Comparison of ENCODE assay signal across 8 cellular contexts in the genomic region with DNA sequence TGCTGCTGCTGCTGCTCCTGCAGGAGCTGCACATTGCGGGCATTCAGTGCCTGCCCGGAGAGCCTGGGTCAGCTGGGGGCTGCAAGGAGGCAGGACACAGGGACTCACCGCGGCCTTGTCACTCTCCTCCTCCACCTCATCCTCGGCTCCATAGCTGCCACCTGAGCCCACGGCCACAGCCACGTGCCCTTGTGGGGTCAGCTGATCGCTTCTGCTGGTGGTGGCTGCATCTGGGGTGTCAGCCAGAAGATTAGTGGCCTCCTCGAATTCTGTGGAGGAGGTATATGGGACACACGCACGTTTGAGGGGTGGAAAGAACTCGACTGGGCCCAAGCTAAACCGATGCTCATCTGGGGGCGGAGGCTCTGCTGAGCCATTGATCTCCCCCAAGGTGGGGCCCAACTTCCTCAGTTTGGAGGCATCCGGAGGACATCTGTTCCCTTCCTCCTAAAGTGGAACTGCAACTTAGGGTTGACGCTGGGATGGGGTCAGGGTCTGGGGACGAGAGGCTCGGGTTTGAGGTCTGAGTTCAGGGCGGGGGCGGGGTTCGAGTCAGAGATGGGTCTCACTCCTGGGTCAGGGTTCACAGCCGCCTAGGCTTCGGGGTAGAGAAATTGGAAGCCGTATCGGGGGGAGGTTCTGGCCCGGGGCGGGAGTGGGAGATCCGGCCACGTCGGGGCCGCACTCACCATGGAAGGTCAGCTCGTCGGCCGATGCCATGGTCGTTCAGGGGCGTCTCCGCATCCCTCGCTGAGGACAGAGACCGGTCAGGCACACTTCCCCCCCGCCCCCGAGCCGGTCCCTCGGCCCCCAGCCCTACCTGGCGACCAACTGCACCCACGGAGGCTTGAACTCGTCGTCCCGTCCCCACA.
DNase-seq lines count a peak whose midpoint lies in the region; ATAC-seq and TF ChIP-seq lines count a peak whose summit lies in the region.

No MANE protein-coding gene starts in this region.

- H3K27me3 ChIP-seq in OCI-LY1 (ENCODE audit: insufficient read depth, low read length) (no peaks in the 10 kb centered on the region), muscle layer of colon (ENCODE audit: control insufficient read depth in 1 of 2, insufficient read depth in 2 of 2, low read length in 2 of 2) (no peaks in the 10 kb centered on the region)

- no peaks in the 10 kb centered on the region for H4K20me1 ChIP-seq in OCI-LY1 (ENCODE audit: insufficient read depth, low read length)

- H3K79me2 ChIP-seq in OCI-LY1 (ENCODE audit: insufficient read depth, low read length), result peaks cover 14% of the 10 kb centered on the region; the same call in 1 of the 2 replicates

- H3K9ac ChIP-seq in OCI-LY1 (ENCODE audit: low read length) (peak overlapping the region; percentile 67), muscle layer of colon (ENCODE audit: low read length) (peak overlapping the region; percentile 61)

- peaks cover 20% of the 10 kb centered on the region; the same call in 1 of the 2 replicates for H3K36me3 ChIP-seq in OCI-LY1 (ENCODE audit: insufficient read depth, low read length)
- H3K36me3 ChIP-seq in muscle layer of colon (ENCODE audit: insufficient read depth, low read length), result peaks cover 21% of the 10 kb centered on the region

- H3K4me3 ChIP-seq in OCI-LY1 (ENCODE audit: low read depth, low read length, poor library complexity, severe bottlenecking) (peak overlapping the region; percentile 74), coronary artery (peak overlapping the region; percentile 91), muscle layer of colon (ENCODE audit: low read depth in 1 of 2, low read length in 2 of 2) (peak overlapping the region; percentile 80 to 87)

- no peak overlapping the region for H2AFZ ChIP-seq in OCI-LY1 (ENCODE audit: low read length)

- no peaks in the 10 kb centered on the region for H3K9me2 ChIP-seq in OCI-LY1 (ENCODE audit: low read depth, low read length)

- no peaks in the 10 kb centered on the region for H3F3A ChIP-seq in OCI-LY1 (ENCODE audit: insufficient read depth, low read length)

- DNase-seq in activated T-cell treated with anti-CD3 and anti-CD28 coated beads for 4 hours (peak; percentile 9), coronary artery (ENCODE audit: low spot score) (no peak), COLO829 (ENCODE audit: low spot score) (no peak), NCI-H1417 treated with DMSO at 0.1 percent for 48 hours (lab: John Stamatoyannopoulos, UW) (no peak)
- no peak for DNase-seq in activated T-cell treated with anti-CD3 and anti-CD28 coated beads, Interleukin-2, amount 50 U/mL, for 48 hours

- H3K4me2 ChIP-seq in OCI-LY1 (ENCODE audit: low read length), result peak overlapping the region; percentile 91

- TF ChIP-seq CTCF in OCI-LY1 (IDR thresholded peaks at IDR 0.05; ENCODE audit: low read length), result no peak
- TF ChIP-seq CTCF in coronary artery (IDR thresholded peaks at IDR 0.05), result no peak

- H3K4me1 ChIP-seq in OCI-LY1 (ENCODE audit: insufficient read depth, low read length, severe bottlenecking) (peaks cover 24% of the 10 kb centered on the region), muscle layer of colon (ENCODE audit: insufficient read depth, low read length) (peaks cover 20% of the 10 kb centered on the region)

- H3K27ac ChIP-seq in OCI-LY1 (ENCODE audit: low read depth, low read length, poor library complexity, severe bottlenecking), result peak overlapping the region; percentile 21
- peak overlapping the region; percentile 83 to 93 for H3K27ac ChIP-seq in coronary artery
- peak overlapping the region; percentile 63 for H3K27ac ChIP-seq in muscle layer of colon (ENCODE audit: low read depth, low read length)

- H3K9me3 ChIP-seq in OCI-LY1 (ENCODE audit: low read length) (no peaks in the 10 kb centered on the region), muscle layer of colon (ENCODE audit: low read length) (no peaks in the 10 kb centered on the region)

- ATAC-seq in HG02610 (IDR thresholded peaks at IDR 0.05; ENCODE audit: unreplicated experiment), result no peak

Comparison
In these comparisons a context has a peak if more than half of its experiments do, and no peak if none do; other contexts are left out.
1. H3K27ac ChIP-seq: peak in every context shown above with its lines; median percentile 88 in coronary artery; 63 in muscle layer of colon; 21 in OCI-LY1.